In genomic region chr5:80866372-80866771, GRCh38 we compare ENCODE assay signal across 24 cellular contexts.
DNase-seq lines count a peak whose midpoint lies in the region; ATAC-seq, FAIRE-seq and TF ChIP-seq lines count a peak whose summit lies in the region.
"Had no signal": no experiment of that assay in that cellular context is flagged by ENCODE, and none has a peak within 500 bp of the region (broad histone marks: within the 10 kb centered on the region; RNA-seq: fewer than 3 reads in every experiment).

No MANE protein-coding gene starts in this region.

- H3K36me3 Mint-ChIP-seq in activated naive CD8-positive, alpha-beta T cell treated with anti-CD3 and anti-CD28 coated beads, Interleukin-2, amount 50 U/mL, for 24 hours (ENCODE audit: low read depth), result peaks cover 54% of the 10 kb centered on the region
- peaks cover 64% of the 10 kb centered on the region for H3K36me3 Mint-ChIP-seq in stimulated activated memory B cell treated with anti-CD40 and anti-IgM and Interleukin-4, amounts not matched to agents 10 μg/mL and 1 μg/mL and 100 μg/mL, for 72 hours

- no peak for ATAC-seq in activated naive CD8-positive, alpha-beta T cell treated with anti-CD3 and anti-CD28 coated beads, Interleukin-2, amount 50 U/mL, for 24 hours
- no peak for ATAC-seq in stimulated activated memory B cell treated with anti-CD40 and anti-IgM and Interleukin-4, amounts not matched to agents 10 μg/mL and 1 μg/mL and 100 μg/mL, for 72 hours
- ATAC-seq: body of pancreas, mucosa of descending colon, PC-3, T-cell had no signal

- peak; percentile 43 for FAIRE-seq in GM12891 (lab: Jason Lieb, UNC)
- FAIRE-seq: keratinocyte had no signal

- intact Hi-C loops in lower leg skin (cut with DNase I; ENCODE audit: low total_unique reads), result no loop called here

- H3K4me2 ChIP-seq in hepatocyte, result no peak overlapping the region
- H3K4me2 ChIP-seq: KMS-11 had no signal

- peaks cover 4% of the 10 kb centered on the region for H3K9me3 Mint-ChIP-seq in activated naive CD8-positive, alpha-beta T cell treated with anti-CD3 and anti-CD28 coated beads, Interleukin-2, amount 50 U/mL, for 24 hours
- no peaks in the 10 kb centered on the region for H3K9me3 Mint-ChIP-seq in stimulated activated memory B cell treated with anti-CD40 and anti-IgM and Interleukin-4, amounts not matched to agents 10 μg/mL and 1 μg/mL and 100 μg/mL, for 72 hours
- H3K9me3 Mint-ChIP-seq: CD8-positive, alpha-beta memory T cell; T-cell had no signal

- no peaks in the 10 kb centered on the region for H3K36me3 ChIP-seq in hepatocyte (replicated peaks; ENCODE audit: insufficient read depth, low read depth)

- peak overlapping the region; percentile 37 for H3K27ac Mint-ChIP-seq in activated naive CD8-positive, alpha-beta T cell treated with anti-CD3 and anti-CD28 coated beads, Interleukin-2, amount 50 U/mL, for 24 hours
- H3K27ac Mint-ChIP-seq in stimulated activated memory B cell treated with anti-CD40 and anti-IgM and Interleukin-4, amounts not matched to agents 10 μg/mL and 1 μg/mL and 100 μg/mL, for 72 hours, result no peak overlapping the region
- H3K27ac Mint-ChIP-seq: progenitor cell of endocrine pancreas, T-cell had no signal

- H3K4me1 Mint-ChIP-seq in activated naive CD8-positive, alpha-beta T cell treated with anti-CD3 and anti-CD28 coated beads, Interleukin-2, amount 50 U/mL, for 24 hours, result peaks cover 55% of the 10 kb centered on the region
- H3K4me1 Mint-ChIP-seq in stimulated activated memory B cell treated with anti-CD40 and anti-IgM and Interleukin-4, amounts not matched to agents 10 μg/mL and 1 μg/mL and 100 μg/mL, for 72 hours, result peaks cover 8% of the 10 kb centered on the region
- H3K4me1 Mint-ChIP-seq: T-cell had no signal

- H3K27me3 ChIP-seq in hepatocyte, result no peaks in the 10 kb centered on the region
- H3K27me3 ChIP-seq: body of pancreas, sigmoid colon, tibial nerve had no signal

- H3K9me2 ChIP-seq in hepatocyte (replicated peaks; ENCODE audit: insufficient read depth), result no peaks in the 10 kb centered on the region

- H3K4me3 ChIP-seq in lower leg skin (ENCODE audit: low read depth, poor library complexity, severe bottlenecking) (no peak overlapping the region), hepatocyte (no peak overlapping the region)
- H3K4me3 ChIP-seq: body of pancreas, lung, mucosa of descending colon, sigmoid colon, tibial nerve had no signal

- H3K9me3 ChIP-seq in hepatocyte (ENCODE audit: low read depth), result no peaks in the 10 kb centered on the region
- H3K9me3 ChIP-seq: body of pancreas, mucosa of descending colon, sigmoid colon, tibial nerve had no signal

- no peaks in the 10 kb centered on the region for H3K4me1 ChIP-seq in hepatocyte (ENCODE audit: insufficient read depth)
- H3K4me1 ChIP-seq: body of pancreas, sigmoid colon, tibial nerve had no signal

- H3K27me3 Mint-ChIP-seq in activated naive CD8-positive, alpha-beta T cell treated with anti-CD3 and anti-CD28 coated beads, Interleukin-2, amount 50 U/mL, for 24 hours, result no peaks in the 10 kb centered on the region
- H3K27me3 Mint-ChIP-seq in stimulated activated memory B cell treated with anti-CD40 and anti-IgM and Interleukin-4, amounts not matched to agents 10 μg/mL and 1 μg/mL and 100 μg/mL, for 72 hours, result no peaks in the 10 kb centered on the region
- H3K27me3 Mint-ChIP-seq: CD8-positive, alpha-beta memory T cell; progenitor cell of endocrine pancreas; T-cell had no signal

- H3K4me3 Mint-ChIP-seq in activated naive CD8-positive, alpha-beta T cell treated with anti-CD3 and anti-CD28 coated beads, Interleukin-2, amount 50 U/mL, for 24 hours, result no peak overlapping the region
- no peak overlapping the region for H3K4me3 Mint-ChIP-seq in stimulated activated memory B cell treated with anti-CD40 and anti-IgM and Interleukin-4, amounts not matched to agents 10 μg/mL and 1 μg/mL and 100 μg/mL, for 72 hours
- H3K4me3 Mint-ChIP-seq: CD8-positive, alpha-beta memory T cell; T-cell had no signal

- TF ChIP-seq CTCF in lower leg skin (IDR thresholded peaks at IDR 0.05), result no peak
- no peak for TF ChIP-seq CTCF in hepatocyte (IDR thresholded peaks at IDR 0.05; ENCODE audit: poor library complexity)

- whole genome bisulfite sequencing in lower leg skin, 2 donors, result 92 to 94% methylated on average over 2 of the region's 2 CpGs
- WGBS in hepatocyte (ENCODE audit: low lambda C conversion rate, missing lambda C conversion rate), result 98% methylated on average over 2 of the region's 2 CpGs

- H4K20me1 ChIP-seq in hepatocyte (ENCODE audit: insufficient read depth, poor library complexity, severe bottlenecking), result no peaks in the 10 kb centered on the region

- no peak overlapping the region for H3K27ac ChIP-seq in hepatocyte
- H3K27ac ChIP-seq: body of pancreas, KMS-11, sigmoid colon, tibial nerve had no signal

- H3K79me2 ChIP-seq in hepatocyte, result no peaks in the 10 kb centered on the region

- DNase-seq in CD1c-positive myeloid dendritic cell (ENCODE audit: extremely low spot score) (peak; percentile 62), GM12891 (ENCODE audit: insufficient read length, low spot score) (no peak), NOMO-1 treated with dmso at 0.1 percent for 144 hours (lab: John Stamatoyannopoulos, UW; ENCODE audit: unreplicated experiment) (peak; percentile 80), lower leg skin (ENCODE audit: low spot score in 2 of 2) (no peak), hepatocyte (ENCODE audit: low spot score) (no peak)
- no peak for DNase-seq in activated naive CD8-positive, alpha-beta T cell treated with anti-CD3 and anti-CD28 coated beads, Interleukin-2, amount 50 U/mL, for 24 hours
- DNase-seq: activated CD4-positive, alpha-beta T cell treated with anti-CD3 and anti-CD28 coated beads for 4 hours; body of pancreas; CD8-positive, alpha-beta memory T cell; cerebellar nuclear complex; mucosa of descending colon; NCI-H1048; NCI-H2029; NCI-H526 treated with DMSO at 0.1 percent for 48 hours; PC-3; SHP77; sigmoid colon; T-cell had no signal

- no peak overlapping the region for H2AFZ ChIP-seq in hepatocyte

- no peak for TF ChIP-seq POLR2A in GM12891 (IDR thresholded peaks at IDR 0.05; ENCODE audit: low read depth, low read length)
- TF ChIP-seq POLR2A in lower leg skin (IDR thresholded peaks at IDR 0.05), result no peak

TF ChIP-seq in GM12891, 5 proteins besides CTCF, POLR2A, EP300 and RAD21:
- TF ChIP-seq POU2F2 (IDR thresholded peaks at IDR 0.05; ENCODE audit: low read depth, low read length) (no peak), POLR2AphosphoS5 (IDR thresholded peaks at IDR 0.05; ENCODE audit: low read depth, low read length) (no peak), TAF1 (IDR thresholded peaks at IDR 0.05; ENCODE audit: low read depth, low read length) (no peak), PAX5 (IDR thresholded peaks at IDR 0.05; ENCODE audit: insufficient read depth, low read length, severe bottlenecking) (no peak), SPI1 (IDR thresholded peaks at IDR 0.05; ENCODE audit: low read depth, low read length) (no peak)

Comparison
In these comparisons a context has a peak if more than half of its experiments do, and no peak if none do; other contexts are left out.
1. DNase-seq: peak in CD1c-positive myeloid dendritic cell (single experiment) and NOMO-1 treated with dmso at 0.1 percent for 144 hours (single experiment); none in GM12891 (single experiment), activated naive CD8-positive, alpha-beta T cell treated with anti-CD3 and anti-CD28 coated beads, Interleukin-2, amount 50 U/mL, for 24 hours (single experiment), lower leg skin (0 of 2) and hepatocyte (single experiment).